ENCODE assay signal across 9 cellular contexts in the genomic region with DNA sequence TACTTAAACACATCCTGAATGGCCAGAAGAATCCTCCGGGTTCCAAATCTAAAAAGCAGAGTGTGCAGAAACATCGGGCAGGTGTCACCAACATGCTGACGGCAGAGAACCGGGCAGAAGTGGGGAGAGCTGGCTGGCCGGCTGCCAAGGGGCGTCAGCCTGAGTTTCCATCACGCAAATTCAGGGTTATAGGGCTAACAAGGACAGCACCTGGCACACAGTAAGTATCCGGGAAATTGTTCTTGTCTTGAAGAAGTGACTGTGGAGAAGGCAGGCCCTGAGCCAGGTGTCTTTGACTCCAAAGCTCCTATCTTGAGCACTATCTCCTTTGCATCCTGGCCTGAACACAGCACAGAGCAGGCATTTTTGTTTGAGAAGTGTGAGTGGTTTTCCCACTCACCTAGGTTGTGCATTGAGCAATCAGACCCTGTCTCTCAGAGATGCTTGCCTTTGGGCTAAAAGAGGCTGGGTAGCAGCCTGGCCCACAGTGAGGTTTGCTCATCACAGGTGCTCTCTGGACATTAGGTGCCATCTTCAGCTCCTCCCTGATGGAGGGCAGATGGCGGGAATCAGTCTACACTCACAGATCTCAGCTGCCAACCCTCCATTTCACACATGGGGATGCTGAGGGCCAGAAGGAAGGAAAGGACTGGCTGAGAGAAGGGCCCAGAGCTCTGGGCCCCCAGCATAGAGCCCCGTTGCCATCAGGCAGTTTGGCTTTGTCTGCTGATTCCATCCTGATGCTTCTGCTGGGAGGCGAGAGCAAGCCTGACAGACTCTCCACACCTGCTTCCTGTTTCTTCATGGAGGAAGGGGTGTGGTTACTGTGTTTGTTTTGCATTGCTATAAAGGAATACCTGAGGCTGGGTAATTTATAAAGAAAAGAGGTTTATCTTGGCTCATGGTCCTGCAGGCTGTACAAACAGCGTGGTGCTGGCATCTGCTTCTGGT. TPM values are rescaled to one million over a fixed set of nuclear protein-coding genes. Genes with fewer than 3 reads are reported as not detected.
DNase-seq lines count a peak whose midpoint lies in the region; ATAC-seq lines count a peak whose summit lies in the region.
"Had no signal": no experiment of that assay in that cellular context is flagged by ENCODE, and none has a peak within 500 bp of the region (broad histone marks: within the 10 kb centered on the region; RNA-seq: fewer than 3 reads in every experiment).

No MANE protein-coding gene starts in this region.

- intact Hi-C loops in left colon (cut with DNase I, micrococcal nuclease): no loop called here
- intact Hi-C loops in sciatic nerve (cut with DNase I): no loop called here

- peak; percentile 68 for DNase-seq in G401 (ENCODE audit: low spot score)
- peak; percentile 69 for DNase-seq in NCI-H1417 treated with DMSO at 0.1 percent for 48 hours (lab: John Stamatoyannopoulos, UW)
- peak; percentile 43 for DNase-seq in activated CD4-positive, CD25-positive, alpha-beta regulatory T cell treated with anti-CD3 and anti-CD28 coated beads, Interleukin-2, amount 50 U/mL, for 72 hours
- peak; percentile 46 to 48 for DNase-seq in left colon
- no peak for DNase-seq in T-helper 9 cell
- DNase-seq in sciatic nerve (ENCODE audit: low spot score): no peak
- DNase-seq: PC-9 had no signal

- in situ Hi-C loops in G401 (cut with HindIII; ENCODE audit: low sequenced_read_pairs): no loop called here

- peak; percentile 87 for ATAC-seq in left colon
- ATAC-seq in GM18502 (IDR thresholded peaks at IDR 0.05; ENCODE audit: poor library complexity, unreplicated experiment): no peak
- no peak for ATAC-seq in sciatic nerve
- no peak for ATAC-seq in GM21381 (IDR thresholded peaks at IDR 0.05; ENCODE audit: unreplicated experiment)

RNA-seq across cellular contexts. Expression of a gene that starts 52.8 kb away (rescaled TPM):
- total RNA-seq in G401 (2014; rRNA removed; shearing (Covaris generic)): 4.7 and 7.2 TPM in 2 replicates
- total RNA-seq in left colon (1 to 10 TPM; 6.1 to 7.0 TPM), sciatic nerve (5.3 TPM)

Comparison
In these comparisons a context has a peak if more than half of its experiments do, and no peak if none do; other contexts are left out.
1. DNase-seq: peak in G401 (single experiment), NCI-H1417 treated with DMSO at 0.1 percent for 48 hours (single experiment), activated CD4-positive, CD25-positive, alpha-beta regulatory T cell treated with anti-CD3 and anti-CD28 coated beads, Interleukin-2, amount 50 U/mL, for 72 hours (single experiment) and left colon (2 of 2); none in T-helper 9 cell (single experiment) and sciatic nerve (single experiment).